Comparison of ENCODE assay signal across 1 cellular context in the genomic region with DNA sequence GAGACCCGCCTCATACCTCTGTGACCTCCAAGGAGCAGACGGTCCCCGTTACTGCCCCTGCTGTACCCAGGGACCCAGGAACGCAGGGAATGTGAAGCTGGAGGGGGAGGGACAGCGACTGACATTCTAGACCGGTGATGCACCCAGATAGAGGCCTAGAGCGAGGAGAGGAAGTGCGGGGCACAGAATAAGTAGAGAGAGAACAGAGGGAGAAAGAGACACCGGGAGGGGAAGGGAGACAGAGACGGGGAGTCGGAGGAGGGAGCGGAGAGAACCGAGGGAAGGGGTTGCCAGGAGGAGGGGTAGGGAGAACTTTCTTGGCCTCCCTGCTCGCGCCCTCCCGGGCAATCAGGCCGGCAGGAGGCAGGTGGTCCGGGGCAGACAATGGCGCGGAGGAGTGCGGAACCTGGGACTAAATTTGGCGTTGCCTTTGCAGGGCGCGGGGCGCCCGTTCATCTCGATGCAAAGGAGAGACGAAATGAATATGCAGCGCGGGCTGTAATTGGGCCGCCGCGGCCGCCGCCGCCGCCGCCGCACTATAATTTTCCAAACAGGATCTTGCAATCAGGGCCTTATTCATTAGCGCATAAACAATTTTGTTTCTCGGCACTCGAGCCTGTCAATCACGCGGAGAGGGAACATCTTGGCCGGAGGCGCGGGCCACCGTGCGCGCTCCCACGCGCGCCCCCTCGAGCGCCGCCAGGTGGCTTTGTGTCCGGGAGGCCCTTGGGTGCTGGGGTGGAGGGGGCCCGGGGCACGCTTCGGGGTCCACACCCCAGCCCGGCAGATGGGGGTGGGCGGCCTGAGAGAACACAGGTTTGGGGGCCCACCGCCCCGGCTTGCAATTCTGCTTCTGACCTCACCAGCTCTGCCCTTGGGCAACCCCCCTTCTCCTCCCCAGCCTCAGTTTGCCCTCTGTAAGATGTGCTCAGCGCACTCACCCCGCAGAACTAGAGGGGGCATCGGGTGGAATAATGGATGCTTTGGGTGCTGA.
TF ChIP-seq lines count a peak whose summit lies in the region.

No MANE protein-coding gene starts in this region.

TF ChIP-seq in GM12878, 131 proteins besides CTCF, POLR2A, EP300 and RAD21:
- TF ChIP-seq, protein P1, sequence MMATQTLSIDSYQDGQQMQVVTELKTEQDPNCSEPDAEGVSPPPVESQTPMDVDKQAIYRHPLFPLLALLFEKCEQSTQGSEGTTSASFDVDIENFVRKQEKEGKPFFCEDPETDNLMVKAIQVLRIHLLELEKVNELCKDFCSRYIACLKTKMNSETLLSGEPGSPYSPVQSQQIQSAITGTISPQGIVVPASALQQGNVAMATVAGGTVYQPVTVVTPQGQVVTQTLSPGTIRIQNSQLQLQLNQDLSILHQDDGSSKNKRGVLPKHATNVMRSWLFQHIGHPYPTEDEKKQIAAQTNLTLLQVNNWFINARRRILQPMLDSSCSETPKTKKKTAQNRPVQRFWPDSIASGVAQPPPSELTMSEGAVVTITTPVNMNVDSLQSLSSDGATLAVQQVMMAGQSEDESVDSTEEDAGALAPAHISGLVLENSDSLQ (IDR thresholded peaks at IDR 0.05) = peak; percentile 65
- no peak for TF ChIP-seq MEF2A (IDR thresholded peaks at IDR 0.05; ENCODE audit: insufficient read depth, low read depth, low read length)
- TF ChIP-seq, protein P2, sequence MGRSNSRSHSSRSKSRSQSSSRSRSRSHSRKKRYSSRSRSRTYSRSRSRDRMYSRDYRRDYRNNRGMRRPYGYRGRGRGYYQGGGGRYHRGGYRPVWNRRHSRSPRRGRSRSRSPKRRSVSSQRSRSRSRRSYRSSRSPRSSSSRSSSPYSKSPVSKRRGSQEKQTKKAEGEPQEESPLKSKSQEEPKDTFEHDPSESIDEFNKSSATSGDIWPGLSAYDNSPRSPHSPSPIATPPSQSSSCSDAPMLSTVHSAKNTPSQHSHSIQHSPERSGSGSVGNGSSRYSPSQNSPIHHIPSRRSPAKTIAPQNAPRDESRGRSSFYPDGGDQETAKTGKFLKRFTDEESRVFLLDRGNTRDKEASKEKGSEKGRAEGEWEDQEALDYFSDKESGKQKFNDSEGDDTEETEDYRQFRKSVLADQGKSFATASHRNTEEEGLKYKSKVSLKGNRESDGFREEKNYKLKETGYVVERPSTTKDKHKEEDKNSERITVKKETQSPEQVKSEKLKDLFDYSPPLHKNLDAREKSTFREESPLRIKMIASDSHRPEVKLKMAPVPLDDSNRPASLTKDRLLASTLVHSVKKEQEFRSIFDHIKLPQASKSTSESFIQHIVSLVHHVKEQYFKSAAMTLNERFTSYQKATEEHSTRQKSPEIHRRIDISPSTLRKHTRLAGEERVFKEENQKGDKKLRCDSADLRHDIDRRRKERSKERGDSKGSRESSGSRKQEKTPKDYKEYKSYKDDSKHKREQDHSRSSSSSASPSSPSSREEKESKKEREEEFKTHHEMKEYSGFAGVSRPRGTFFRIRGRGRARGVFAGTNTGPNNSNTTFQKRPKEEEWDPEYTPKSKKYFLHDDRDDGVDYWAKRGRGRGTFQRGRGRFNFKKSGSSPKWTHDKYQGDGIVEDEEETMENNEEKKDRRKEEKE (IDR thresholded peaks at IDR 0.05) = no peak
- no peak for TF ChIP-seq HDAC6 (IDR thresholded peaks at IDR 0.05; ENCODE audit: unreplicated experiment)
- TF ChIP-seq, protein P3, sequence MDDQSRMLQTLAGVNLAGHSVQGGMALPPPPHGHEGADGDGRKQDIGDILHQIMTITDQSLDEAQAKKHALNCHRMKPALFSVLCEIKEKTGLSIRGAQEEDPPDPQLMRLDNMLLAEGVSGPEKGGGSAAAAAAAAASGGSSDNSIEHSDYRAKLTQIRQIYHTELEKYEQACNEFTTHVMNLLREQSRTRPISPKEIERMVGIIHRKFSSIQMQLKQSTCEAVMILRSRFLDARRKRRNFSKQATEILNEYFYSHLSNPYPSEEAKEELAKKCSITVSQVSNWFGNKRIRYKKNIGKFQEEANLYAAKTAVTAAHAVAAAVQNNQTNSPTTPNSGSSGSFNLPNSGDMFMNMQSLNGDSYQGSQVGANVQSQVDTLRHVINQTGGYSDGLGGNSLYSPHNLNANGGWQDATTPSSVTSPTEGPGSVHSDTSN (IDR thresholded peaks at IDR 0.05; ENCODE audit: insufficient replicate concordance, low read depth, low read length) = peak; percentile 23
- TF ChIP-seq EZH2 (IDR thresholded peaks at IDR 0.05; ENCODE audit: borderline replicate concordance, control insufficient read depth, low read depth, low read length) = 0 out of 2 replicates have a peak, but pooled peaks have one; percentile 19
- no peak for TF ChIP-seq STAT3 (IDR thresholded peaks at IDR 0.05; ENCODE audit: low read depth, low read length)
